In the genomic region with DNA sequence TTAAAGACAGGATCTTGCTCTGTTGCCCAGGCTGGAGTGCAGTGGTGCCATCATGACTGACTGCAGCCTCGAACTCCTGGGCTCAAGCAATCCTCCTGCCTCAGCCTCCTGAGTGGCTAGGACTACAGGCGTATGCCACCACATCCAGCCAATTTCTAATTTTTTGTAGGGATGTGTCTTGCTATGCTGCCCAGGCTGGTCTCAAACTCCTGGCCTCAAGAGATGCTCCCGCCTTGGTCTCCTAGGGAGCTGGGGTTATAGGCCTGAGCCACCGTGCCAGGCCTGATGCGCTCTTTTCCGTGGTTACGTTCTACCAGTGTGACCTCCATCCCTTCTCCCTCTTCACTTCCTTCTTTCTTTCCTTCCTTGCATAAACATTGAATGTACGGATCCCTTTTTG, we compare ENCODE assay signal across 27 cellular contexts. TPM values are rescaled to one million over a fixed set of nuclear protein-coding genes. Genes with fewer than 3 reads are reported as not detected.
A peak's percentile ranks its signal among the peaks of the same experiment; 100 is the strongest.
DNase-seq lines count a peak whose midpoint lies in the region; ATAC-seq and TF ChIP-seq lines count a peak whose summit lies in the region.
"Had no signal": no experiment of that assay in that cellular context is flagged by ENCODE, and none has a peak within 500 bp of the region (broad histone marks: within the 10 kb centered on the region; RNA-seq: fewer than 3 reads in every experiment).

No MANE protein-coding gene starts in this region.

- TF ChIP-seq CTCF in OCI-LY7 (conservative IDR thresholded peaks at IDR 0.05; ENCODE audit: low read length) (no peak), left ventricle myocardium inferior (IDR thresholded peaks at IDR 0.05; ENCODE audit: borderline replicate concordance) (no peak)

- no peaks in the 10 kb centered on the region for H4K20me1 ChIP-seq in OCI-LY7 (ENCODE audit: insufficient read depth, low read length)

- H3K27ac ChIP-seq in OCI-LY7 (ENCODE audit: low read depth, low read length, poor library complexity, severe bottlenecking) (no peak overlapping the region), left ventricle myocardium inferior (replicated peaks) (no peak overlapping the region)
- H3K27ac ChIP-seq: brain microvascular endothelial cell, C4-2B, esophagus squamous epithelium, foreskin keratinocyte, heart left ventricle, HL-60, skin epidermis, stomach had no signal

- POLR2A ChIA-PET in OCI-LY7 (lab: Charles Lee) = interaction anchor here (0.6 to 1.4 kb wide), 2 partner anchors 24 to 340 kb away, joined by 4 to 7 read pairs; no protein-coding TSS in a partner anchor

- H3K27me3 Mint-ChIP-seq in activated T-helper 2 cell treated with anti-CD3 and anti-CD28 coated beads, Interferon-gamma antibody, Interleukin-2, Interleukin-4, amounts not matched to agents 10 μg/mL and 5 μg/mL and 100 μg/mL, durations not matched to agents 14 hours and 24 hours and 36 hours (ENCODE audit: low read depth) = no peaks in the 10 kb centered on the region

- no peak for DNase-seq in activated naive CD4-positive, alpha-beta T cell treated with anti-CD3 and anti-CD28 coated beads, Interleukin-2, amount 50 U/mL, for 72 hours (ENCODE audit: low spot score in 2 of 2)
- DNase-seq in activated naive CD4-positive, alpha-beta T cell treated with Interleukin-2 at 50 U/mL for 16 hours = no peak
- DNase-seq in OCI-LY7 (ENCODE audit: low spot score) (no peak), A172 (ENCODE audit: low spot score) (no peak), cerebellar nuclear complex (lab: John Stamatoyannopoulos, UW) (no peak), left ventricle myocardium inferior (no peak)
- no peak for DNase-seq in activated T-helper 2 cell treated with anti-CD3 and anti-CD28 coated beads, Interferon-gamma antibody, Interleukin-2, Interleukin-4, amounts not matched to agents 10 μg/mL and 5 μg/mL and 100 μg/mL, durations not matched to agents 14 hours and 24 hours and 36 hours (ENCODE audit: low spot score)
- DNase-seq: amygdala, brain microvascular endothelial cell, esophagus squamous epithelium, foreskin keratinocyte, HCEC 1CT, heart left ventricle, KG1, left ventricle myocardium superior, MG63, NCI-H1417, NCI-H2029, NCI-H526, stomach had no signal

- H3K9me3 Mint-ChIP-seq in activated naive CD4-positive, alpha-beta T cell treated with anti-CD3 and anti-CD28 coated beads, Interleukin-2, amount 50 U/mL, for 72 hours = peaks cover 0 to 4% of the 10 kb centered on the region in 2 donors
- H3K9me3 Mint-ChIP-seq in activated T-helper 2 cell treated with anti-CD3 and anti-CD28 coated beads, Interferon-gamma antibody, Interleukin-2, Interleukin-4, amounts not matched to agents 10 μg/mL and 5 μg/mL and 100 μg/mL, durations not matched to agents 14 hours and 24 hours and 36 hours = peaks cover 26% of the 10 kb centered on the region

- H3K4me3 ChIP-seq in OCI-LY7 (ENCODE audit: low read depth, low read length, poor library complexity, severe bottlenecking) = no peak overlapping the region
- H3K4me3 ChIP-seq in left ventricle myocardium inferior = no peak overlapping the region
- H3K4me3 ChIP-seq: esophagus squamous epithelium, heart left ventricle, MG63, skin epidermis, stomach had no signal

- H3K36me3 ChIP-seq in OCI-LY7 (ENCODE audit: insufficient read depth, low read length) (peaks cover 9% of the 10 kb centered on the region), left ventricle myocardium inferior (no peaks in the 10 kb centered on the region)
- H3K36me3 ChIP-seq: brain microvascular endothelial cell, esophagus squamous epithelium, heart left ventricle, MG63, stomach had no signal

- CTCF ChIA-PET in OCI-LY7 (lab: Charles Lee; ENCODE audit: unreplicated experiment) = no interaction called here

- no peak overlapping the region for H2AFZ ChIP-seq in OCI-LY7 (ENCODE audit: low read length)

- H3K9me3 ChIP-seq in OCI-LY7 (ENCODE audit: low read length) = peaks cover 11% of the 10 kb centered on the region; the same call in 1 of the 2 replicates
- H3K9me3 ChIP-seq in left ventricle myocardium inferior (replicated peaks) = peaks cover 12% of the 10 kb centered on the region

- H3K4me1 Mint-ChIP-seq in activated T-helper 2 cell treated with anti-CD3 and anti-CD28 coated beads, Interferon-gamma antibody, Interleukin-2, Interleukin-4, amounts not matched to agents 10 μg/mL and 5 μg/mL and 100 μg/mL, durations not matched to agents 14 hours and 24 hours and 36 hours (ENCODE audit: low read depth) = peaks cover 50% of the 10 kb centered on the region

- peaks cover 26 to 61% of the 10 kb centered on the region in 2 donors for H3K36me3 Mint-ChIP-seq in activated naive CD4-positive, alpha-beta T cell treated with anti-CD3 and anti-CD28 coated beads, Interleukin-2, amount 50 U/mL, for 72 hours
- H3K36me3 Mint-ChIP-seq in activated T-helper 2 cell treated with anti-CD3 and anti-CD28 coated beads, Interferon-gamma antibody, Interleukin-2, Interleukin-4, amounts not matched to agents 10 μg/mL and 5 μg/mL and 100 μg/mL, durations not matched to agents 14 hours and 24 hours and 36 hours (ENCODE audit: low read depth) = peaks cover 81% of the 10 kb centered on the region

- H3K4me3 Mint-ChIP-seq in activated T-helper 2 cell treated with anti-CD3 and anti-CD28 coated beads, Interferon-gamma antibody, Interleukin-2, Interleukin-4, amounts not matched to agents 10 μg/mL and 5 μg/mL and 100 μg/mL, durations not matched to agents 14 hours and 24 hours and 36 hours (ENCODE audit: low read depth) = no peak overlapping the region

- H3K27ac Mint-ChIP-seq in activated naive CD4-positive, alpha-beta T cell treated with anti-CD3 and anti-CD28 coated beads, Interleukin-2, amount 50 U/mL, for 72 hours = peak overlapping the region; percentile 78 to 81
- peak overlapping the region; percentile 62 for H3K27ac Mint-ChIP-seq in activated T-helper 2 cell treated with anti-CD3 and anti-CD28 coated beads, Interferon-gamma antibody, Interleukin-2, Interleukin-4, amounts not matched to agents 10 μg/mL and 5 μg/mL and 100 μg/mL, durations not matched to agents 14 hours and 24 hours and 36 hours

- no peak overlapping the region for H3K4me2 ChIP-seq in OCI-LY7 (ENCODE audit: low read length)

- no peaks in the 10 kb centered on the region for H3K9me2 ChIP-seq in OCI-LY7 (ENCODE audit: insufficient read depth, low read length)

- BruUV-seq in OCI-LY7 (replicated peaks; lab: Mats Ljungman, UMichigan) = TSS peak; percentile 67

- intact Hi-C loops in OCI-LY7 (cut with micrococcal nuclease; ENCODE audit: unreplicated experiment) (loop anchor here (5.0 to 10.0 kb wide), 2 partner anchors 151 to 393 kb away; no protein-coding TSS in a partner anchor), left ventricle myocardium inferior (cut with micrococcal nuclease) (loop anchor here (5.0 to 10.0 kb wide), 2 partner anchors 76 to 393 kb away; a partner anchor contains a TSS)
- intact Hi-C loops in activated T-helper 2 cell treated with anti-CD3 and anti-CD28 coated beads, Interferon-gamma antibody, Interleukin-2, Interleukin-4, amounts not matched to agents 10 μg/mL and 5 μg/mL and 100 μg/mL, durations not matched to agents 14 hours and 24 hours and 36 hours (cut with micrococcal nuclease) = loop anchor here (2.0 kb wide), 1 partner anchor 35 kb away; a partner anchor contains a TSS

- no peak for ATAC-seq in activated naive CD4-positive, alpha-beta T cell treated with anti-CD3 and anti-CD28 coated beads, Interleukin-2, amount 50 U/mL, for 72 hours
- ATAC-seq: foreskin keratinocyte, heart left ventricle, left ventricle myocardium superior had no signal

- peaks cover 16% of the 10 kb centered on the region for H3K4me1 ChIP-seq in OCI-LY7 (ENCODE audit: insufficient read depth, low read length, poor library complexity, severe bottlenecking)
- no peaks in the 10 kb centered on the region for H3K4me1 ChIP-seq in left ventricle myocardium inferior
- H3K4me1 ChIP-seq: foreskin keratinocyte had no signal

- no peaks in the 10 kb centered on the region for H3K79me2 ChIP-seq in OCI-LY7 (ENCODE audit: insufficient read depth, low read depth, low read length)

- no peaks in the 10 kb centered on the region for H3K27me3 ChIP-seq in left ventricle myocardium inferior (ENCODE audit: low read depth)
- H3K27me3 ChIP-seq: brain microvascular endothelial cell, esophagus squamous epithelium, heart left ventricle, MG63, stomach had no signal

RNA-seq across cellular contexts. Expression of a gene that starts 34.2 kb away (rescaled TPM):
- total RNA-seq in activated naive CD4-positive, alpha-beta T cell treated with anti-CD3 and anti-CD28 coated beads, Interleukin-2, amount 50 U/mL, for 72 hours = 10 to 100 TPM in 1 of 2 donors, 1 to 10 TPM in 1; 6.6 to 16.7 TPM
- 5.5 and 14.5 TPM in 2 replicates for total RNA-seq in OCI-LY7 (2014; rRNA removed; shearing (Covaris generic))
- total RNA-seq in OCI-LY7 (2022) = 5.9 and 7.6 TPM in 2 replicates
- total RNA-seq in activated T-helper 2 cell treated with anti-CD3 and anti-CD28 coated beads, Interferon-gamma antibody, Interleukin-2, Interleukin-4, amounts not matched to agents 10 μg/mL and 5 μg/mL and 100 μg/mL, durations not matched to agents 14 hours and 24 hours and 36 hours = 19.2 and 19.8 TPM in 2 replicates
- 10.3 and 16.3 TPM in 2 replicates for total RNA-seq in A172 (2014; rRNA removed; shearing (Covaris generic))
- total RNA-seq in left ventricle myocardium inferior = 6.0 TPM

RNA-seq across cellular contexts. Expression of a gene that starts 50.6 kb away (rescaled TPM):
- 100 to 1,000 TPM; 531 to 706 TPM for total RNA-seq in activated naive CD4-positive, alpha-beta T cell treated with anti-CD3 and anti-CD28 coated beads, Interleukin-2, amount 50 U/mL, for 72 hours
- 24.0 and 24.3 TPM in 2 replicates for total RNA-seq in OCI-LY7 (2014; rRNA removed; shearing (Covaris generic))
- total RNA-seq in OCI-LY7 (2022) (22.3 and 27.5 TPM in 2 replicates), left ventricle myocardium inferior (2.3 TPM)
- total RNA-seq in activated T-helper 2 cell treated with anti-CD3 and anti-CD28 coated beads, Interferon-gamma antibody, Interleukin-2, Interleukin-4, amounts not matched to agents 10 μg/mL and 5 μg/mL and 100 μg/mL, durations not matched to agents 14 hours and 24 hours and 36 hours = 1,777 and 1,808 TPM in 2 replicates
- total RNA-seq in A172 (2014; rRNA removed; shearing (Covaris generic)) = not detected in 2 replicates
- total RNA-seq: cerebellum, Daoy, foreskin keratinocyte, myocyte, SK-MEL-5 had no signal

Comparison
In these comparisons a context has a peak if more than half of its experiments do, and no peak if none do; other contexts are left out.
1. RNA of a gene that starts 50.6 kb away (total RNA-seq): 1,777 to 1,808 TPM in activated T-helper 2 cell treated with anti-CD3 and anti-CD28 coated beads, Interferon-gamma antibody, Interleukin-2, Interleukin-4, amounts not matched to agents 10 μg/mL and 5 μg/mL and 100 μg/mL, durations not matched to agents 14 hours and 24 hours and 36 hours and 531 to 706 TPM in activated naive CD4-positive, alpha-beta T cell treated with anti-CD3 and anti-CD28 coated beads, Interleukin-2, amount 50 U/mL, for 72 hours; 22.3 to 27.5 TPM in OCI-LY7, 2.3 TPM in left ventricle myocardium inferior (single experiment) and not detected in A172; every median in the first group is over 10 times any median in the second.